Comparison of ENCODE assay signal across 17 cellular contexts in genomic region chr2:233807215-233807865, GRCh38. TPM values are rescaled to one million over a fixed set of nuclear protein-coding genes. Genes with fewer than 3 reads are reported as not detected.
DNase-seq lines count a peak whose midpoint lies in the region; ATAC-seq and TF ChIP-seq lines count a peak whose summit lies in the region.
"Had no signal": no experiment of that assay in that cellular context is flagged by ENCODE, and none has a peak within 500 bp of the region (broad histone marks: within the 10 kb centered on the region; RNA-seq: fewer than 3 reads in every experiment).

No MANE protein-coding gene starts in this region.

- H3T11ph ChIP-seq in H9 (ENCODE audit: low read length): no peak overlapping the region

- TF ChIP-seq CTCF in A673 (conservative IDR thresholded peaks at IDR 0.05; ENCODE audit: low read depth, low read length) (peak; percentile 29; the same call in 1 of the 2 replicates), H9 (conservative IDR thresholded peaks at IDR 0.05) (peak; percentile 31; the same call in 2 of the 3 replicates), chondrocyte (IDR thresholded peaks at IDR 0.05) (no peak), neural crest cell (conservative IDR thresholded peaks at IDR 0.05) (no peak)

- no peak overlapping the region for H2BK5ac ChIP-seq in H9 (ENCODE audit: insufficient read length, low read length)

- no peak overlapping the region for H4K5ac ChIP-seq in H9 (ENCODE audit: insufficient read length, low read depth, low read length)

- H3K36me3 ChIP-seq in A673 (ENCODE audit: insufficient read depth, low read length, poor library complexity, severe bottlenecking): no peaks in the 10 kb centered on the region

- no peak overlapping the region for H3K27ac ChIP-seq in A673 (ENCODE audit: low read depth, low read length, poor library complexity, severe bottlenecking)
- no peak overlapping the region for H3K27ac ChIP-seq in H9 (ENCODE audit: insufficient read length, low read depth, low read length)
- H3K27ac ChIP-seq: psoas muscle had no signal

- H3K36me3 Mint-ChIP-seq in H9 (ENCODE audit: insufficient read depth in 1 of 3, low read depth in 3 of 3): no peaks in the 10 kb centered on the region
- H3K36me3 Mint-ChIP-seq in chondrocyte (ENCODE audit: low read depth): no peaks in the 10 kb centered on the region
- no peaks in the 10 kb centered on the region for H3K36me3 Mint-ChIP-seq in neural crest cell (ENCODE audit: low read depth)
- H3K36me3 Mint-ChIP-seq: activated naive CD8-positive, alpha-beta T cell; naive B cell had no signal

- no peaks in the 10 kb centered on the region for H4K20me1 ChIP-seq in H9 (ENCODE audit: control insufficient read depth, insufficient read depth, insufficient read length)

- H3K27me3 Mint-ChIP-seq in H9 (ENCODE audit: low read depth) (peaks cover 23% of the 10 kb centered on the region), chondrocyte (ENCODE audit: low read depth) (peaks cover 32% of the 10 kb centered on the region), neural crest cell (ENCODE audit: low read depth) (peaks cover 3% of the 10 kb centered on the region)

- H2BK12ac ChIP-seq in H9 (ENCODE audit: insufficient read length, low read depth, low read length): no peak overlapping the region

- H2AK5ac ChIP-seq in H9 (ENCODE audit: insufficient read length, low read length): no peak overlapping the region

- CTCF ChIA-PET in A673 (lab: Charles Lee): no interaction called here

- no peak overlapping the region for H2BK15ac ChIP-seq in H9 (ENCODE audit: low read depth, low read length)

- no CpG with 5 or more reads among the region's 12 CpGs for WGBS in H9 (ENCODE audit: extremely low coverage, insufficient read length, low lambda C conversion rate)

- ATAC-seq in GM21619 (IDR thresholded peaks at IDR 0.05; ENCODE audit: unreplicated experiment): no peak
- ATAC-seq: psoas muscle had no signal

- H3K4me3 Mint-ChIP-seq in H9 (no peak overlapping the region), chondrocyte (ENCODE audit: unreplicated experiment) (no peak overlapping the region), neural crest cell (no peak overlapping the region)
- H3K4me3 Mint-ChIP-seq: activated naive CD8-positive, alpha-beta T cell; B cell; naive B cell had no signal

- H3K27ac Mint-ChIP-seq in H9: no peak overlapping the region
- no peak overlapping the region for H3K27ac Mint-ChIP-seq in chondrocyte (ENCODE audit: unreplicated experiment)
- peak overlapping the region; percentile 12 for H3K27ac Mint-ChIP-seq in neural crest cell (ENCODE audit: unreplicated experiment)
- H3K27ac Mint-ChIP-seq: activated naive CD8-positive, alpha-beta T cell; B cell; naive B cell had no signal

- no peaks in the 10 kb centered on the region for H3K79me2 ChIP-seq in H9 (ENCODE audit: insufficient read depth, low read length)

- H3K79me1 ChIP-seq in H9 (ENCODE audit: insufficient read depth, low read depth, low read length, poor library complexity, severe bottlenecking): no peaks in the 10 kb centered on the region

- H3K23ac ChIP-seq in H9 (ENCODE audit: insufficient read length, low read depth, low read length): no peak overlapping the region

- BruUV-seq in A673 (replicated peaks; lab: Mats Ljungman, UMichigan): no TSS peak

- H3K4ac ChIP-seq in H9 (ENCODE audit: low read depth, low read length): no peak overlapping the region

- intact Hi-C loops in A673 (cut with micrococcal nuclease; ENCODE audit: unreplicated experiment): no loop called here

- no peak overlapping the region for H4K8ac ChIP-seq in H9 (replicated peaks; ENCODE audit: insufficient read length, low read depth, low read length)

- H3K9me3 Mint-ChIP-seq in H9: peaks cover 5% of the 10 kb centered on the region in 2 experiments; a peak in 3 of 5 replicates
- no peaks in the 10 kb centered on the region for H3K9me3 Mint-ChIP-seq in chondrocyte (ENCODE audit: low read depth)
- no peaks in the 10 kb centered on the region for H3K9me3 Mint-ChIP-seq in neural crest cell
- H3K9me3 Mint-ChIP-seq: naive B cell had no signal

- no peak overlapping the region for H2BK20ac ChIP-seq in H9 (ENCODE audit: low read depth, low read length, poor library complexity, severe bottlenecking)

- no peaks in the 10 kb centered on the region for H3K23me2 ChIP-seq in H9 (ENCODE audit: insufficient read length, low read depth, low read length, poor library complexity, severe bottlenecking)

- no peak overlapping the region for H3K14ac ChIP-seq in H9 (ENCODE audit: insufficient read depth, low read length)

- no peak overlapping the region for H3K9ac ChIP-seq in H9 (ENCODE audit: extremely low read depth, insufficient read length, low read length)

- no peak overlapping the region for H3K4me3 ChIP-seq in A673 (ENCODE audit: low read depth, low read length, poor library complexity, severe bottlenecking)
- H3K4me3 ChIP-seq: psoas muscle had no signal

- no peak overlapping the region for H3K4me2 ChIP-seq in H9 (ENCODE audit: insufficient read depth, insufficient read length, low read length)

- POLR2A ChIA-PET in A673 (lab: Charles Lee; ENCODE audit: low non-redundant PET): no interaction called here

- H3K18ac ChIP-seq in H9 (ENCODE audit: insufficient read length, low read depth, low read length): no peak overlapping the region

- DNase-seq in A673 (ENCODE audit: low spot score) (no peak), H9 (peak; percentile 27), chondrocyte (ENCODE audit: low spot score) (peak; percentile 75), neural crest cell (ENCODE audit: low read depth, low spot score) (no peak), NCI-H82 (lab: John Stamatoyannopoulos, UW) (no peak), HCEC 1CT (no peak), NCI-H82 treated with DMSO at 0.1 percent for 48 hours (lab: John Stamatoyannopoulos, UW; ENCODE audit: unreplicated experiment) (no peak)
- DNase-seq: effector CD8-positive, alpha-beta T cell; GDM1; Kasumi-1; naive B cell; NCI-H1436 treated with DMSO at 0.1 percent for 48 hours; psoas muscle; stimulated activated CD4-positive, alpha-beta T cell treated with anti-CD3 and anti-CD28 coated beads, Interleukin-15, amount 100 ng/mL, for 24 hours had no signal

- H3K4me1 Mint-ChIP-seq in H9: no peaks in the 10 kb centered on the region
- H3K4me1 Mint-ChIP-seq in chondrocyte (ENCODE audit: low read depth): no peaks in the 10 kb centered on the region
- no peaks in the 10 kb centered on the region for H3K4me1 Mint-ChIP-seq in neural crest cell
- H3K4me1 Mint-ChIP-seq: B cell, naive B cell had no signal

- no peak overlapping the region for H4K91ac ChIP-seq in H9 (ENCODE audit: insufficient read length, low read depth, low read length)

- H2BK120ac ChIP-seq in H9 (ENCODE audit: low read depth, low read length, poor library complexity, severe bottlenecking): no peak overlapping the region

- H3K9me3 ChIP-seq in A673 (ENCODE audit: low read depth, low read length, poor library complexity, severe bottlenecking) (no peaks in the 10 kb centered on the region), H9 (ENCODE audit: control insufficient read depth, low read depth, low read length) (no peaks in the 10 kb centered on the region)
- H3K9me3 ChIP-seq: psoas muscle had no signal

- H2AFZ ChIP-seq in H9 (ENCODE audit: low read length): no peak overlapping the region

- H3K56ac ChIP-seq in H9 (ENCODE audit: insufficient read length, low read depth, low read length): no peak overlapping the region

- H3K4me1 ChIP-seq in A673 (ENCODE audit: insufficient read depth, low read length, poor library complexity, severe bottlenecking) (no peaks in the 10 kb centered on the region), H9 (ENCODE audit: insufficient read depth, low read length) (no peaks in the 10 kb centered on the region)
- H3K4me1 ChIP-seq: psoas muscle had no signal

- H3K27me3 ChIP-seq in A673 (replicated peaks; ENCODE audit: insufficient read depth, low read depth, low read length, poor library complexity) (no peaks in the 10 kb centered on the region), H9 (ENCODE audit: insufficient read depth, low read length) (no peaks in the 10 kb centered on the region)

RNA-seq across cellular contexts. Expression of gene MROH2A, which starts 29.2 kb away (rescaled TPM):
- total RNA-seq in A673 (2021) (0.92 and 1.3 TPM in 2 replicates), H9 (2021) (not detected in 2 replicates), chondrocyte (not detected in 3 replicates), neural crest cell (not detected in 2 replicates)
- total RNA-seq: B cell, psoas muscle had no signal

RNA-seq across cellular contexts. Expression of gene HJURP, which starts 47.0 kb away (rescaled TPM):
- total RNA-seq in A673 (2021): 103 and 107 TPM in 2 replicates
- total RNA-seq in H9 (2021): 49.7 and 52.6 TPM in 2 replicates
- 6.9 to 9.2 TPM (median 8.2 TPM) in 3 replicates for total RNA-seq in chondrocyte
- 62.3 and 63.6 TPM in 2 replicates for total RNA-seq in neural crest cell
- total RNA-seq: psoas muscle had no signal

RNA-seq across cellular contexts. Expression of gene UGT1A1, which starts 47.3 kb away (rescaled TPM):
- total RNA-seq in A673 (2021) (not detected in 2 replicates), H9 (2021) (not detected in 2 replicates), chondrocyte (not detected in 3 replicates), neural crest cell (not detected in 2 replicates)
- total RNA-seq: B cell, psoas muscle had no signal

Comparison
In these comparisons a context has a peak if more than half of its experiments do, and no peak if none do; other contexts are left out.
1. DNase-seq: peak in H9 (single experiment) and chondrocyte (single experiment); none in A673 (single experiment), neural crest cell (single experiment), NCI-H82 (single experiment), HCEC 1CT (single experiment) and NCI-H82 treated with DMSO at 0.1 percent for 48 hours (single experiment).
2. CTCF ChIP-seq: peak in A673 (single experiment) and H9 (single experiment); none in chondrocyte (single experiment) and neural crest cell (single experiment).